In the genomic region with DNA sequence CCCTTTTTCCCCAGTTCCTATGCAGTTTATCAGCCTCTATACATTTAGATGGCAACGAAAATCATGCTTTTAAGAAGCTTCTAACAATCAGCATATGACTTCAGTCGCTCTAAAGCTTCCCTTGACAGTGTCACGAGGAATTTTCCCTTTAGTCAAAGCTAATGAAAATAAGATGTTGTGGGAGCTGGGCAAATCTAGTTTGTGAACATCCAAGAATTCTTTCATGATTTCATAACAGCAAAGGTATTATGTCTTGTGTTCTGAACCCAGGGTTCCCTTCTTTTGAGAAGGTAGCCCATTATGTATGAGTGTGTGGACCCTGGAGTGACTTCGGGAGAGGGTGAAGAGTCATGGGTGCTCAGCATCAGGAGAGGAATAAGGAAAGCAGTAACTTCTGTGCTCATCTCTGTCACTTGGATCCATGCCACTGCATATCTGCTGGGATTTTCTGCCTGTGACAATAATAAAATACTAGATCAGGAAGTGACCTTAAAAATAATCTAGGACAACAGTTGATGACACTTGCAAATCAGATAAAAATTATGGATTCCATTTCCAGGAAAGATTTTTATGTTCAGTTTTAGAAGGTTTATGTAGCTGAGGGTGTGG, we compare ENCODE assay signal across 20 cellular contexts.
DNase-seq lines count a peak whose midpoint lies in the region; TF ChIP-seq lines count a peak whose summit lies in the region.
"Had no signal": no experiment of that assay in that cellular context is flagged by ENCODE, and none has a peak within 500 bp of the region (broad histone marks: within the 10 kb centered on the region; RNA-seq: fewer than 3 reads in every experiment).

No MANE protein-coding gene starts in this region.

- H3K9me3 ChIP-seq in smooth muscle cell (replicated peaks; ENCODE audit: low read depth): no peaks in the 10 kb centered on the region

- DNase-seq in CD14-positive monocyte (ENCODE audit: low spot score): no peak
- DNase-seq in LNCaP clone FGC (ENCODE audit: low read depth): peak; percentile 50
- DNase-seq in glutamatergic neuron: no peak
- DNase-seq in smooth muscle cell (lab: John Stamatoyannopoulos, UW; ENCODE audit: unreplicated experiment): no peak
- DNase-seq in stimulated activated CD4-positive, alpha-beta T cell treated with anti-CD3 and anti-CD28 coated beads, Interleukin-4, amount 100 ng/mL, for 1 hour: no peak
- DNase-seq in C1 segment of cervical spinal cord (lab: John Stamatoyannopoulos, UW): no peak
- no peak for DNase-seq in activated naive CD4-positive, alpha-beta T cell (lab: John Stamatoyannopoulos, UW)
- DNase-seq: activated CD4-positive, alpha-beta T cell treated with anti-CD3 and anti-CD28 coated beads, Interleukin-2, amount 50 U/mL, for 1 hour; DMS79; dorsolateral prefrontal cortex; H9; left cardiac atrium; NCI-H1105; NCI-H2081; stimulated activated CD4-positive, alpha-beta T cell treated with anti-CD3 and anti-CD28 coated beads, Interleukin-12 subunit alpha, Interleukin-12 subunit beta, amount 100 ng/mL, for 4 hours; stimulated activated naive CD8-positive, alpha-beta T cell treated with anti-CD3 and anti-CD28 coated beads, Interleukin-15, Interleukin-2, amounts not matched to agents 100 U/mL and 50 U/mL, for 24 hours; T1000 had no signal

- H3K36me3 ChIP-seq in smooth muscle cell (ENCODE audit: low read depth): no peaks in the 10 kb centered on the region

- no peaks in the 10 kb centered on the region for H3K79me2 ChIP-seq in smooth muscle cell (ENCODE audit: low read depth)

- no peaks in the 10 kb centered on the region for H3F3A ChIP-seq in smooth muscle cell (ENCODE audit: low read depth)

- H3K9ac ChIP-seq in smooth muscle cell (ENCODE audit: low read depth): no peak overlapping the region

- H3K9me3 Mint-ChIP-seq in CD14-positive monocyte: peaks cover 0 to 6% (median 0%) of the 10 kb centered on the region in 7 donors
- peaks cover 10% of the 10 kb centered on the region for H3K9me3 Mint-ChIP-seq in glutamatergic neuron (ENCODE audit: unreplicated experiment)
- H3K9me3 Mint-ChIP-seq: central memory CD8-positive, alpha-beta T cell; H9 had no signal

- H3K4me1 Mint-ChIP-seq in CD14-positive monocyte (peaks cover 21% of the 10 kb centered on the region), glutamatergic neuron (ENCODE audit: low read depth, unreplicated experiment) (peaks cover 54% of the 10 kb centered on the region)
- H3K4me1 Mint-ChIP-seq: central memory CD8-positive, alpha-beta T cell had no signal

- H3K4me3 Mint-ChIP-seq in CD14-positive monocyte: no peak overlapping the region
- peak overlapping the region; percentile 36 for H3K4me3 Mint-ChIP-seq in glutamatergic neuron (ENCODE audit: unreplicated experiment)
- H3K4me3 Mint-ChIP-seq: activated naive CD8-positive, alpha-beta T cell; central memory CD8-positive, alpha-beta T cell; H9; WTC11 had no signal

- TF ChIP-seq CTCF in CD14-positive monocyte (IDR thresholded peaks at IDR 0.05) (no peak), LNCaP clone FGC (IDR thresholded peaks at IDR 0.05; ENCODE audit: control insufficient read depth, extremely low read depth, insufficient read depth) (no peak), glutamatergic neuron (IDR thresholded peaks at IDR 0.05; ENCODE audit: partially characterized antibody, unreplicated experiment) (no peak), smooth muscle cell (IDR thresholded peaks at IDR 0.05; ENCODE audit: borderline replicate concordance, insufficient read depth, poor library complexity, severe bottlenecking) (no peak)

- H3K4me2 ChIP-seq in smooth muscle cell: no peak overlapping the region

- no peaks in the 10 kb centered on the region for H4K20me1 ChIP-seq in smooth muscle cell (ENCODE audit: low read depth)

- no peak overlapping the region for H3K27ac ChIP-seq in smooth muscle cell (ENCODE audit: low read depth)
- H3K27ac ChIP-seq: dorsolateral prefrontal cortex had no signal

- intact Hi-C loops in CD14-positive monocyte (cut with micrococcal nuclease): loop anchor here in 1 of 2 donors (10.0 kb wide), 1 partner anchor 366 kb away; a partner anchor contains a TSS

- no peaks in the 10 kb centered on the region for H3K27me3 ChIP-seq in smooth muscle cell (ENCODE audit: low read depth)
- H3K27me3 ChIP-seq: dorsolateral prefrontal cortex had no signal

- H3K36me3 Mint-ChIP-seq in CD14-positive monocyte: no peaks in the 10 kb centered on the region
- peaks cover 6% of the 10 kb centered on the region for H3K36me3 Mint-ChIP-seq in glutamatergic neuron (ENCODE audit: unreplicated experiment)
- H3K36me3 Mint-ChIP-seq: activated naive CD8-positive, alpha-beta T cell; WTC11 had no signal

- H3K4me3 ChIP-seq in LNCaP clone FGC (ENCODE audit: low read depth, low read length): no peak overlapping the region
- H3K4me3 ChIP-seq in smooth muscle cell: no peak overlapping the region
- H3K4me3 ChIP-seq: dorsolateral prefrontal cortex had no signal

- no peaks in the 10 kb centered on the region for H3K4me1 ChIP-seq in smooth muscle cell (ENCODE audit: low read depth)

- WGBS in smooth muscle cell (ENCODE audit: low lambda C conversion rate): 75% methylated on average over 4 of the region's 4 CpGs

- peak overlapping the region; percentile 39 for H2AFZ ChIP-seq in smooth muscle cell (ENCODE audit: low read depth)

- peaks cover 0 to 3% (median 2%) of the 10 kb centered on the region in 3 donors for H3K27me3 Mint-ChIP-seq in CD14-positive monocyte (ENCODE audit: low read depth in 3 of 3)
- H3K27me3 Mint-ChIP-seq in glutamatergic neuron (ENCODE audit: unreplicated experiment): peaks cover 9% of the 10 kb centered on the region

- peak overlapping the region in 4 of 7 donors; percentile 53 to 69 (median 67) for H3K27ac Mint-ChIP-seq in CD14-positive monocyte
- H3K27ac Mint-ChIP-seq in glutamatergic neuron (ENCODE audit: unreplicated experiment): peak overlapping the region; percentile 97
- H3K27ac Mint-ChIP-seq: activated naive CD8-positive, alpha-beta T cell; H9; WTC11 had no signal
